In genomic region chr13:44917589-44918322, GRCh38 we compare ENCODE assay signal across 8 cellular contexts.
DNase-seq lines count a peak whose midpoint lies in the region; ATAC-seq and TF ChIP-seq lines count a peak whose summit lies in the region.

No MANE protein-coding gene starts in this region.

- peak overlapping the region; percentile 88 to 99 for H3K27ac ChIP-seq in uterus

- peaks cover 0 to 4% of the 10 kb centered on the region in 2 donors for H3K4me1 ChIP-seq in uterus

- intact Hi-C loops in uterus (cut with DNase I; ENCODE audit: low total_unique reads) = loop anchor here (10.0 kb wide), 1 partner anchor 343 kb away; the partner anchor contains the start of gene TSC22D1

- TF ChIP-seq POLR2A in uterus (IDR thresholded peaks at IDR 0.05) = peak; percentile 78 to 82

- no peaks in the 10 kb centered on the region for H3K36me3 ChIP-seq in uterus

- peak; percentile 81 for DNase-seq in GM13977 (ENCODE audit: low spot score)
- DNase-seq in NCI-H1930 (lab: John Stamatoyannopoulos, UW) = peak; percentile 98 to 99
- DNase-seq in T-helper 22 cell (ENCODE audit: low read depth) = peak; percentile 91
- DNase-seq in astrocyte of the cerebellum (ENCODE audit: low read depth) = peak; percentile 94
- DNase-seq in hepatic stellate cell (ENCODE audit: low spot score) = peak; percentile 79
- DNase-seq in pulmonary artery endothelial cell (ENCODE audit: low read depth, low spot score) = peak; percentile 78
- peak; percentile 98 for DNase-seq in uterus

- no peaks in the 10 kb centered on the region for H3K27me3 ChIP-seq in uterus

- TF ChIP-seq CTCF in GM13977 (IDR thresholded peaks at IDR 0.05; ENCODE audit: extremely low read depth, insufficient read depth, missing control alignments) = no peak
- peak; percentile 60 for TF ChIP-seq CTCF in astrocyte of the cerebellum (IDR thresholded peaks at IDR 0.05; ENCODE audit: low read depth, low read length, missing control alignments)
- TF ChIP-seq CTCF in uterus (IDR thresholded peaks at IDR 0.05) = peak; percentile 27 to 68 (median 44)

- peak overlapping the region; percentile 43 for H3K4me3 ChIP-seq in astrocyte of the cerebellum (ENCODE audit: low read depth, low read length)
- H3K4me3 ChIP-seq in uterus = peak overlapping the region; percentile 45 to 53

- in situ Hi-C loops in GM13977 (cut with MboI; ENCODE audit: low pct_unique_long_range_greater_than_20kb, low sequenced_read_pairs, unreplicated experiment) = no loop called here
- in situ Hi-C loops in astrocyte of the cerebellum (cut with HindIII; ENCODE audit: low sequenced_read_pairs) = no loop called here

- no peaks in the 10 kb centered on the region for H3K9me3 ChIP-seq in uterus

- ATAC-seq in HG02938 (IDR thresholded peaks at IDR 0.05; ENCODE audit: unreplicated experiment) = peak; percentile 85

Comparison
In these comparisons a context has a peak if more than half of its experiments do, and no peak if none do; other contexts are left out.
1. Peak in every context shown above with its lines: DNase-seq, ATAC-seq, H3K4me3 ChIP-seq and H3K27ac ChIP-seq.